1 cellular context compared by ENCODE assay signal in the genomic region with DNA sequence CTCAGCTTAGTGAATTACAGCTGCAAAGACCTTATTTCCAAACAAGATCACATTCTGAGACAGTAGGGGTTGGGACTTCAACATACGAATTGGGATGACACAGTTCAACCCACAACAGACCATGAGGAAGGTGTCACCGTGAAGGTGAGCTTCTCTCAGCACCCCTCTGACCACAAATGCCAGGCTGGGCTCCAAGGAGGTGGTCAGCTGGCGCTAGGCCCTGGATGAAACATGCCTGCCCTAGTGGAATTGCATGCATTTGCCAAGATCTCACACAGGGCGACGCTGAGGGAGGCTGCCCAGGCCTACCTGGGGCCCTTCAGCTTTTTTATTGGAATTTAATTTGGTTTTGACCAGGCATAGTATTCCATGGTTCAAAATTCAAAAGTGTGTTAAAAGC.
TF ChIP-seq lines count a peak whose summit lies in the region.

No MANE protein-coding gene starts in this region.

TF ChIP-seq in H1, 55 proteins besides CTCF, POLR2A, EP300 and RAD21:
- TF ChIP-seq SP1 (IDR thresholded peaks at IDR 0.05; ENCODE audit: low read depth, low read length) (no peak), RBBP5 (IDR thresholded peaks at IDR 0.05; ENCODE audit: borderline replicate concordance, low read depth, low read length) (no peak), BACH1 (IDR thresholded peaks at IDR 0.05; ENCODE audit: low read length) (no peak), JUND (IDR thresholded peaks at IDR 0.05; ENCODE audit: low read length) (no peak), BRCA1 (IDR thresholded peaks at IDR 0.05; ENCODE audit: low read depth, low read length) (no peak), EGR1 (IDR thresholded peaks at IDR 0.05; ENCODE audit: borderline replicate concordance, low read depth, low read length) (no peak), CREB1 (IDR thresholded peaks at IDR 0.05) (no peak), RNF2 (IDR thresholded peaks at IDR 0.05; ENCODE audit: borderline replicate concordance, low read depth, low read length, missing control alignments, poor library complexity, severe bottlenecking) (no peak), RFX5 (IDR thresholded peaks at IDR 0.05; ENCODE audit: borderline replicate concordance, low read depth, low read length) (no peak), CBX8 (IDR thresholded peaks at IDR 0.05; ENCODE audit: borderline replicate concordance, low read depth, low read length) (no peak), CEBPB (IDR thresholded peaks at IDR 0.05; ENCODE audit: low read depth, low read length) (no peak), SP4 (IDR thresholded peaks at IDR 0.05; ENCODE audit: low read length) (no peak), HDAC6 (IDR thresholded peaks at IDR 0.05; ENCODE audit: low read depth, low read length) (no peak)
- TF ChIP-seq, protein P1, sequence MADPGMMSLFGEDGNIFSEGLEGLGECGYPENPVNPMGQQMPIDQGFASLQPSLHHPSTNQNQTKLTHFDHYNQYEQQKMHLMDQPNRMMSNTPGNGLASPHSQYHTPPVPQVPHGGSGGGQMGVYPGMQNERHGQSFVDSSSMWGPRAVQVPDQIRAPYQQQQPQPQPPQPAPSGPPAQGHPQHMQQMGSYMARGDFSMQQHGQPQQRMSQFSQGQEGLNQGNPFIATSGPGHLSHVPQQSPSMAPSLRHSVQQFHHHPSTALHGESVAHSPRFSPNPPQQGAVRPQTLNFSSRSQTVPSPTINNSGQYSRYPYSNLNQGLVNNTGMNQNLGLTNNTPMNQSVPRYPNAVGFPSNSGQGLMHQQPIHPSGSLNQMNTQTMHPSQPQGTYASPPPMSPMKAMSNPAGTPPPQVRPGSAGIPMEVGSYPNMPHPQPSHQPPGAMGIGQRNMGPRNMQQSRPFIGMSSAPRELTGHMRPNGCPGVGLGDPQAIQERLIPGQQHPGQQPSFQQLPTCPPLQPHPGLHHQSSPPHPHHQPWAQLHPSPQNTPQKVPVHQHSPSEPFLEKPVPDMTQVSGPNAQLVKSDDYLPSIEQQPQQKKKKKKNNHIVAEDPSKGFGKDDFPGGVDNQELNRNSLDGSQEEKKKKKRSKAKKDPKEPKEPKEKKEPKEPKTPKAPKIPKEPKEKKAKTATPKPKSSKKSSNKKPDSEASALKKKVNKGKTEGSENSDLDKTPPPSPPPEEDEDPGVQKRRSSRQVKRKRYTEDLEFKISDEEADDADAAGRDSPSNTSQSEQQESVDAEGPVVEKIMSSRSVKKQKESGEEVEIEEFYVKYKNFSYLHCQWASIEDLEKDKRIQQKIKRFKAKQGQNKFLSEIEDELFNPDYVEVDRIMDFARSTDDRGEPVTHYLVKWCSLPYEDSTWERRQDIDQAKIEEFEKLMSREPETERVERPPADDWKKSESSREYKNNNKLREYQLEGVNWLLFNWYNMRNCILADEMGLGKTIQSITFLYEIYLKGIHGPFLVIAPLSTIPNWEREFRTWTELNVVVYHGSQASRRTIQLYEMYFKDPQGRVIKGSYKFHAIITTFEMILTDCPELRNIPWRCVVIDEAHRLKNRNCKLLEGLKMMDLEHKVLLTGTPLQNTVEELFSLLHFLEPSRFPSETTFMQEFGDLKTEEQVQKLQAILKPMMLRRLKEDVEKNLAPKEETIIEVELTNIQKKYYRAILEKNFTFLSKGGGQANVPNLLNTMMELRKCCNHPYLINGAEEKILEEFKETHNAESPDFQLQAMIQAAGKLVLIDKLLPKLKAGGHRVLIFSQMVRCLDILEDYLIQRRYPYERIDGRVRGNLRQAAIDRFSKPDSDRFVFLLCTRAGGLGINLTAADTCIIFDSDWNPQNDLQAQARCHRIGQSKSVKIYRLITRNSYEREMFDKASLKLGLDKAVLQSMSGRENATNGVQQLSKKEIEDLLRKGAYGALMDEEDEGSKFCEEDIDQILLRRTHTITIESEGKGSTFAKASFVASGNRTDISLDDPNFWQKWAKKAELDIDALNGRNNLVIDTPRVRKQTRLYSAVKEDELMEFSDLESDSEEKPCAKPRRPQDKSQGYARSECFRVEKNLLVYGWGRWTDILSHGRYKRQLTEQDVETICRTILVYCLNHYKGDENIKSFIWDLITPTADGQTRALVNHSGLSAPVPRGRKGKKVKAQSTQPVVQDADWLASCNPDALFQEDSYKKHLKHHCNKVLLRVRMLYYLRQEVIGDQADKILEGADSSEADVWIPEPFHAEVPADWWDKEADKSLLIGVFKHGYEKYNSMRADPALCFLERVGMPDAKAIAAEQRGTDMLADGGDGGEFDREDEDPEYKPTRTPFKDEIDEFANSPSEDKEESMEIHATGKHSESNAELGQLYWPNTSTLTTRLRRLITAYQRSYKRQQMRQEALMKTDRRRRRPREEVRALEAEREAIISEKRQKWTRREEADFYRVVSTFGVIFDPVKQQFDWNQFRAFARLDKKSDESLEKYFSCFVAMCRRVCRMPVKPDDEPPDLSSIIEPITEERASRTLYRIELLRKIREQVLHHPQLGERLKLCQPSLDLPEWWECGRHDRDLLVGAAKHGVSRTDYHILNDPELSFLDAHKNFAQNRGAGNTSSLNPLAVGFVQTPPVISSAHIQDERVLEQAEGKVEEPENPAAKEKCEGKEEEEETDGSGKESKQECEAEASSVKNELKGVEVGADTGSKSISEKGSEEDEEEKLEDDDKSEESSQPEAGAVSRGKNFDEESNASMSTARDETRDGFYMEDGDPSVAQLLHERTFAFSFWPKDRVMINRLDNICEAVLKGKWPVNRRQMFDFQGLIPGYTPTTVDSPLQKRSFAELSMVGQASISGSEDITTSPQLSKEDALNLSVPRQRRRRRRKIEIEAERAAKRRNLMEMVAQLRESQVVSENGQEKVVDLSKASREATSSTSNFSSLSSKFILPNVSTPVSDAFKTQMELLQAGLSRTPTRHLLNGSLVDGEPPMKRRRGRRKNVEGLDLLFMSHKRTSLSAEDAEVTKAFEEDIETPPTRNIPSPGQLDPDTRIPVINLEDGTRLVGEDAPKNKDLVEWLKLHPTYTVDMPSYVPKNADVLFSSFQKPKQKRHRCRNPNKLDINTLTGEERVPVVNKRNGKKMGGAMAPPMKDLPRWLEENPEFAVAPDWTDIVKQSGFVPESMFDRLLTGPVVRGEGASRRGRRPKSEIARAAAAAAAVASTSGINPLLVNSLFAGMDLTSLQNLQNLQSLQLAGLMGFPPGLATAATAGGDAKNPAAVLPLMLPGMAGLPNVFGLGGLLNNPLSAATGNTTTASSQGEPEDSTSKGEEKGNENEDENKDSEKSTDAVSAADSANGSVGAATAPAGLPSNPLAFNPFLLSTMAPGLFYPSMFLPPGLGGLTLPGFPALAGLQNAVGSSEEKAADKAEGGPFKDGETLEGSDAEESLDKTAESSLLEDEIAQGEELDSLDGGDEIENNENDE (IDR thresholded peaks at IDR 0.05; ENCODE audit: insufficient replicate concordance, low read length) = no peak
- TF ChIP-seq, protein P2, sequence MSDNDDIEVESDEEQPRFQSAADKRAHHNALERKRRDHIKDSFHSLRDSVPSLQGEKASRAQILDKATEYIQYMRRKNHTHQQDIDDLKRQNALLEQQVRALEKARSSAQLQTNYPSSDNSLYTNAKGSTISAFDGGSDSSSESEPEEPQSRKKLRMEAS (IDR thresholded peaks at IDR 0.05) = no peak
- TF ChIP-seq, protein P3, sequence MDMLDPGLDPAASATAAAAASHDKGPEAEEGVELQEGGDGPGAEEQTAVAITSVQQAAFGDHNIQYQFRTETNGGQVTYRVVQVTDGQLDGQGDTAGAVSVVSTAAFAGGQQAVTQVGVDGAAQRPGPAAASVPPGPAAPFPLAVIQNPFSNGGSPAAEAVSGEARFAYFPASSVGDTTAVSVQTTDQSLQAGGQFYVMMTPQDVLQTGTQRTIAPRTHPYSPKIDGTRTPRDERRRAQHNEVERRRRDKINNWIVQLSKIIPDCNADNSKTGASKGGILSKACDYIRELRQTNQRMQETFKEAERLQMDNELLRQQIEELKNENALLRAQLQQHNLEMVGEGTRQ (IDR thresholded peaks at IDR 0.05; ENCODE audit: low read length) = no peak
- TF ChIP-seq, protein P4, sequence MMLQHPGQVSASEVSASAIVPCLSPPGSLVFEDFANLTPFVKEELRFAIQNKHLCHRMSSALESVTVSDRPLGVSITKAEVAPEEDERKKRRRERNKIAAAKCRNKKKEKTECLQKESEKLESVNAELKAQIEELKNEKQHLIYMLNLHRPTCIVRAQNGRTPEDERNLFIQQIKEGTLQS (IDR thresholded peaks at IDR 0.05; ENCODE audit: insufficient read depth, low read depth, low read length) = no peak
